8 cellular contexts compared by ENCODE assay signal in genomic region chr14:23301969-23302289, GRCh38. TPM values are rescaled to one million over a fixed set of nuclear protein-coding genes. Genes with fewer than 3 reads are reported as not detected.
DNase-seq lines count a peak whose midpoint lies in the region; ATAC-seq and TF ChIP-seq lines count a peak whose summit lies in the region.

No MANE protein-coding gene starts in this region.

- no peaks in the 10 kb centered on the region for H3K36me3 Mint-ChIP-seq in nephron (ENCODE audit: low read depth)

- H3K27ac Mint-ChIP-seq in nephron, result peak overlapping the region; percentile 98 to 100 (median 100)

- no peaks in the 10 kb centered on the region for H3K9me3 ChIP-seq in MG63
- no peaks in the 10 kb centered on the region for H3K9me3 ChIP-seq in duodenal mucosa (ENCODE audit: control insufficient read depth in 1 of 2, low read length in 2 of 2)

- H3K4me1 ChIP-seq in duodenal mucosa (ENCODE audit: control insufficient read depth in 1 of 2, insufficient read depth in 2 of 2, low read length in 2 of 2), result peaks cover 20 to 35% of the 10 kb centered on the region in 2 donors

- peak overlapping the region; percentile 98 to 99 (median 98) for H3K4me3 Mint-ChIP-seq in nephron

- peak; percentile 13 for ATAC-seq in GM21717 (IDR thresholded peaks at IDR 0.05; ENCODE audit: unreplicated experiment)

- peak overlapping the region; percentile 74 to 92 for H3K9ac ChIP-seq in duodenal mucosa (ENCODE audit: low read depth in 1 of 2, low read length in 2 of 2)

- no peak for TF ChIP-seq CTCF in GM06990 (IDR thresholded peaks at IDR 0.05; ENCODE audit: insufficient read depth, low read length, poor library complexity, severe bottlenecking)
- TF ChIP-seq CTCF in nephron (IDR thresholded peaks at IDR 0.05; ENCODE audit: unreplicated experiment in 3 of 3), result no peak
- no peak for TF ChIP-seq CTCF in GM10248 (IDR thresholded peaks at IDR 0.05; ENCODE audit: control extremely low read depth, extremely low read depth, low read depth, missing control alignments)

- H3K9me3 Mint-ChIP-seq in nephron, result no peaks in the 10 kb centered on the region

- H3K4me3 ChIP-seq in GM06990 (replicated peaks; ENCODE audit: low read depth, low read length) (peak overlapping the region; percentile 82), MG63 (peak overlapping the region; percentile 66), duodenal mucosa (ENCODE audit: low read depth in 1 of 2, low read length in 2 of 2) (peak overlapping the region; percentile 79 to 89)

- CTCF ChIA-PET in GM10248 (lab: Yijun Ruan, JAX), result interaction anchor here (1.1 to 16.2 kb wide), 19 partner anchors 9 to 240 kb away, joined by 3 to 136 read pairs (median 7); partner anchors contain the start of genes CEBPE, HOMEZ and PABPN1

- no peaks in the 10 kb centered on the region for H3K27me3 Mint-ChIP-seq in nephron (ENCODE audit: low read depth)

- H3K36me3 ChIP-seq in GM06990 (ENCODE audit: control insufficient read depth, insufficient read depth, low read length), result peaks cover 4% of the 10 kb centered on the region
- H3K36me3 ChIP-seq in MG63, result peaks cover 1% of the 10 kb centered on the region; the same call in 1 of the 2 replicates
- H3K36me3 ChIP-seq in duodenal mucosa (ENCODE audit: control insufficient read depth in 1 of 2, insufficient read depth in 2 of 2, low read length in 2 of 2), result peaks cover 0 to 7% of the 10 kb centered on the region in 2 donors

- H3K27me3 ChIP-seq in GM06990 (replicated peaks; ENCODE audit: control insufficient read depth, insufficient read depth, low read length) (no peaks in the 10 kb centered on the region), MG63 (no peaks in the 10 kb centered on the region), duodenal mucosa (ENCODE audit: control insufficient read depth in 1 of 2, insufficient read depth in 2 of 2, low read length in 2 of 2) (no peaks in the 10 kb centered on the region)

- peaks cover 33% of the 10 kb centered on the region for H3K4me1 Mint-ChIP-seq in nephron

- H3K27ac ChIP-seq in duodenal mucosa (ENCODE audit: low read depth, low read length), result peak overlapping the region; percentile 98

- DNase-seq in GM06990 (ENCODE audit: extremely low read depth, insufficient read length), result no peak
- no peak for DNase-seq in MG63
- DNase-seq in GM10248 (ENCODE audit: extremely low spot score), result no peak
- DNase-seq in NCI-H345 treated with DMSO at 0.1 percent for 48 hours (lab: John Stamatoyannopoulos, UW; ENCODE audit: unreplicated experiment), result no peak
- no peak for DNase-seq in AG08396 (ENCODE audit: low spot score)

- POLR2A ChIA-PET in GM10248 (lab: Yijun Ruan, JAX), result interaction anchor here (0.6 to 3.1 kb wide), 6 partner anchors 16 to 181 kb away, joined by 3 to 26 read pairs (median 4); partner anchors contain the start of genes HOMEZ and PABPN1

RNA-seq across cellular contexts. Expression of gene PPP1R3E, which starts 0.7 kb away (rescaled TPM):
- 0.30 TPM in 1 of 2 replicates, not detected in the other for total RNA-seq in MG63 (2014; rRNA removed; shearing (Covaris generic); ENCODE audit: low replicate concordance)

RNA-seq across cellular contexts. Expression of gene BCL2L2, which starts 4.7 kb away (rescaled TPM):
- 7.1 and 10.7 TPM in 2 replicates for total RNA-seq in MG63 (2014; rRNA removed; shearing (Covaris generic); ENCODE audit: low replicate concordance)

RNA-seq across cellular contexts. Expression of gene HOMEZ, which starts 16.0 kb away (rescaled TPM):
- 0.76 and 1.4 TPM in 2 replicates for total RNA-seq in MG63 (2014; rRNA removed; shearing (Covaris generic); ENCODE audit: low replicate concordance)

RNA-seq across cellular contexts. Expression of gene PABPN1, which starts 19.3 kb away (rescaled TPM):
- 48.3 and 89.9 TPM in 2 replicates for total RNA-seq in MG63 (2014; rRNA removed; shearing (Covaris generic); ENCODE audit: low replicate concordance)

RNA-seq across cellular contexts. Expression of gene SLC22A17, which starts 50.8 kb away (rescaled TPM):
- 6.1 TPM in 1 of 2 replicates, not detected in the other for total RNA-seq in MG63 (2014; rRNA removed; shearing (Covaris generic); ENCODE audit: low replicate concordance)
